ENCODE assay signal across 8 cellular contexts in the genomic region with DNA sequence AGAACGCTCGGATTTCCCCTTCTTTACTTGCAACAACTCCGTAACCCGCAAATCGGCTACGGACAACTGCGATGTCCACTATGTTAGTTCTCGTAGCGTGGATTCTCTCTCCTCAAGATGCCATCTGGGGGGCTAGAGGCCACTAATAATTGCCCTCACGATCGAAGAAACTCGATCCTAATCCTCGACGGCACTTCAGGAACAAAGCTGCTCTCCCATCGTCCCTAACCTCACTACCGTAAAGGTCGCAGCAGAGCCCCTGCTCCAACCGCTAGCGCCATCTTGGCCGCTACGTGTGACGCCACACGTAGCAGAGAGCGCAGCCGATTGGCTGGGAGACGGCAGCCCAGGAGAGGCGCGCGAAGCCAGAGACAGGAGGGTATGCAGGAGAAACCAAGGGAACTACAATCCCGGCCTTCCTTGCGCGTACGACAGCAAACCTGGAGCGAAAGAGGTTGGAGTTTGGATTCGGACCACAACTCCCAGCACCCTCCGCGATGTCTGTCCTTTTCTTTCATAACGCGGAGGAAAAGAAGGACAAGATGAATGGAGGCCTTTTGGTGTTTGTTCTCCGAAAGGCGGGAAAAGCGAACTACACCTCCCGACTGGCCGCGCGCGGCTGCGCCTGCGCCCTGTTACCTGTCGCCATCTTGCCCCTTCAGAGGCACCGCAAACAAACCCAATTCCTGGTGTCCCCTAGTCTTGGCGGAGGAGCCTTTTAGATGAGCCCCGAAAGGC. TPM values are rescaled to one million over a fixed set of nuclear protein-coding genes. Genes with fewer than 3 reads are reported as not detected.
DNase-seq lines count a peak whose midpoint lies in the region; ATAC-seq and TF ChIP-seq lines count a peak whose summit lies in the region.

Gene EMSY, plus strand, starts transcription at position 635 of the 738 bp plus-strand sequence. CDS start 1,921 bp downstream, outside the sequence.

- peak within 1 kb of the TSS; percentile 81 for H3K4me3 ChIP-seq in PC-3 (ENCODE audit: low read length)
- peak within 1 kb of the TSS; percentile 99 for H3K4me3 ChIP-seq in epithelial cell of esophagus (ENCODE audit: low read length)
- peak within 1 kb of the TSS; percentile 99 for H3K4me3 ChIP-seq in mononuclear cell (ENCODE audit: low read length)

- peak within 1 kb of the TSS; percentile 88 for H3K4me2 ChIP-seq in PC-3 (ENCODE audit: low read length)

- peak within 1 kb of the TSS; percentile 66 for H3K27ac ChIP-seq in PC-3 (ENCODE audit: low read length)

- TF ChIP-seq EP300 in Ishikawa (IDR thresholded peaks at IDR 0.05; ENCODE audit: borderline replicate concordance), result no peak; the same call in 1 of the 2 replicates

- H3K27me3 ChIP-seq in PC-3 (ENCODE audit: low read length), result no peaks in the 10 kb centered on the region
- H3K27me3 ChIP-seq in mononuclear cell (ENCODE audit: insufficient read depth, low read length), result no peaks in the 10 kb centered on the region

- peaks cover 20% of the 10 kb centered on the region; the same call in 1 of the 2 replicates for H3K36me3 ChIP-seq in PC-3 (ENCODE audit: low read depth, low read length)

- DNase-seq in DMS114 treated with DMSO at 0.1 percent for 48 hours (lab: John Stamatoyannopoulos, UW; ENCODE audit: unreplicated experiment) (peak; percentile 97), PC-3 (peak; percentile 99), activated T-cell treated with anti-CD3 and anti-CD28 coated beads for 48 hours (ENCODE audit: low read depth) (peak; percentile 87), epithelial cell of esophagus (ENCODE audit: low read depth) (peak; percentile 100)
- peak; percentile 71 to 80 for DNase-seq in stimulated activated CD8-positive, alpha-beta memory T cell treated with anti-CD3 and anti-CD28 coated beads, Interleukin-4, amount 100 ng/mL, for 1 hour (ENCODE audit: low read depth in 2 of 2, low spot score in 1 of 2)

- H2AFZ ChIP-seq in PC-3 (ENCODE audit: low read length), result peak within 1 kb of the TSS; percentile 90

- BruUV-seq in PC-3 (replicated peaks; lab: Mats Ljungman, UMichigan), result no TSS peak

- CTCF ChIA-PET in PC-3 (lab: Charles Lee), result no interaction called here

- H3K79me2 ChIP-seq in PC-3 (ENCODE audit: low read length), result peaks cover 68% of the 10 kb centered on the region

- H3K4me1 ChIP-seq in PC-3 (ENCODE audit: insufficient read depth, low read length) (peaks cover 13% of the 10 kb centered on the region), mononuclear cell (ENCODE audit: insufficient read depth, low read length) (peaks cover 21% of the 10 kb centered on the region)

- H3F3A ChIP-seq in PC-3 (ENCODE audit: low read length, unreplicated experiment), result no peaks in the 10 kb centered on the region

- H4K20me1 ChIP-seq in PC-3 (ENCODE audit: low read length), result no peaks in the 10 kb centered on the region; the same call in 1 of the 2 replicates

- TF ChIP-seq CTCF in PC-3 (conservative IDR thresholded peaks at IDR 0.05; ENCODE audit: low read depth, low read length) (no peak), epithelial cell of esophagus (IDR thresholded peaks at IDR 0.05; ENCODE audit: insufficient read depth, low read depth, low read length, missing control alignments) (no peak)

- no peak for TF ChIP-seq RAD21 in Ishikawa (IDR thresholded peaks at IDR 0.05; ENCODE audit: low read depth)

- H3K9ac ChIP-seq in PC-3 (ENCODE audit: low read length), result peak within 1 kb of the TSS; percentile 94

- H3K9me2 ChIP-seq in PC-3 (replicated peaks; ENCODE audit: low read length), result no peaks in the 10 kb centered on the region

- H3K9me3 ChIP-seq in PC-3 (ENCODE audit: low read length) (no peaks in the 10 kb centered on the region), mononuclear cell (ENCODE audit: low read depth, low read length) (no peaks in the 10 kb centered on the region)

- intact Hi-C loops in PC-3 (cut with micrococcal nuclease), result loop anchor here (1.0 to 10.0 kb wide), 2 partner anchors 63 to 630 kb away; partner anchors contain the start of genes GVQW3, THAP12 and UVRAG

- peak; percentile 93 for ATAC-seq in GM21576 (IDR thresholded peaks at IDR 0.05; ENCODE audit: unreplicated experiment)
- ATAC-seq in PC-3, result peak; percentile 94

- POLR2A ChIA-PET in PC-3 (lab: Charles Lee; ENCODE audit: unreplicated experiment), result no interaction called here

TF ChIP-seq in Ishikawa, 13 proteins besides CTCF, POLR2A, EP300 and RAD21:
- TF ChIP-seq CEBPB (IDR thresholded peaks at IDR 0.05) (peak; percentile 20; the same call in 1 of the 2 replicates), NFIC (IDR thresholded peaks at IDR 0.05) (no peak), EGR1 (IDR thresholded peaks at IDR 0.05) (peak; percentile 18; the same call in 1 of the 2 replicates), MAX (IDR thresholded peaks at IDR 0.05) (peak; percentile 60), ZBTB7A (IDR thresholded peaks at IDR 0.05; ENCODE audit: low read depth) (no peak), TAF1 (IDR thresholded peaks at IDR 0.05; ENCODE audit: low read depth) (peak; percentile 99), FOXM1 (IDR thresholded peaks at IDR 0.05; ENCODE audit: borderline replicate concordance, low read depth) (peak; percentile 35; the same call in 1 of the 2 replicates), CREB1 (IDR thresholded peaks at IDR 0.05; ENCODE audit: low read depth) (peak; percentile 83), TEAD4 (IDR thresholded peaks at IDR 0.05) (no peak), YY1 (IDR thresholded peaks at IDR 0.05; ENCODE audit: low read depth) (peak; percentile 94), TCF12 (IDR thresholded peaks at IDR 0.05; ENCODE audit: low read depth) (peak; percentile 44; the same call in 1 of the 2 replicates)
- TF ChIP-seq, protein P1, sequence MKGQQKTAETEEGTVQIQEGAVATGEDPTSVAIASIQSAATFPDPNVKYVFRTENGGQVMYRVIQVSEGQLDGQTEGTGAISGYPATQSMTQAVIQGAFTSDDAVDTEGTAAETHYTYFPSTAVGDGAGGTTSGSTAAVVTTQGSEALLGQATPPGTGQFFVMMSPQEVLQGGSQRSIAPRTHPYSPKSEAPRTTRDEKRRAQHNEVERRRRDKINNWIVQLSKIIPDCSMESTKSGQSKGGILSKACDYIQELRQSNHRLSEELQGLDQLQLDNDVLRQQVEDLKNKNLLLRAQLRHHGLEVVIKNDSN (IDR thresholded peaks at IDR 0.05), result no peak
- TF ChIP-seq, protein P2, sequence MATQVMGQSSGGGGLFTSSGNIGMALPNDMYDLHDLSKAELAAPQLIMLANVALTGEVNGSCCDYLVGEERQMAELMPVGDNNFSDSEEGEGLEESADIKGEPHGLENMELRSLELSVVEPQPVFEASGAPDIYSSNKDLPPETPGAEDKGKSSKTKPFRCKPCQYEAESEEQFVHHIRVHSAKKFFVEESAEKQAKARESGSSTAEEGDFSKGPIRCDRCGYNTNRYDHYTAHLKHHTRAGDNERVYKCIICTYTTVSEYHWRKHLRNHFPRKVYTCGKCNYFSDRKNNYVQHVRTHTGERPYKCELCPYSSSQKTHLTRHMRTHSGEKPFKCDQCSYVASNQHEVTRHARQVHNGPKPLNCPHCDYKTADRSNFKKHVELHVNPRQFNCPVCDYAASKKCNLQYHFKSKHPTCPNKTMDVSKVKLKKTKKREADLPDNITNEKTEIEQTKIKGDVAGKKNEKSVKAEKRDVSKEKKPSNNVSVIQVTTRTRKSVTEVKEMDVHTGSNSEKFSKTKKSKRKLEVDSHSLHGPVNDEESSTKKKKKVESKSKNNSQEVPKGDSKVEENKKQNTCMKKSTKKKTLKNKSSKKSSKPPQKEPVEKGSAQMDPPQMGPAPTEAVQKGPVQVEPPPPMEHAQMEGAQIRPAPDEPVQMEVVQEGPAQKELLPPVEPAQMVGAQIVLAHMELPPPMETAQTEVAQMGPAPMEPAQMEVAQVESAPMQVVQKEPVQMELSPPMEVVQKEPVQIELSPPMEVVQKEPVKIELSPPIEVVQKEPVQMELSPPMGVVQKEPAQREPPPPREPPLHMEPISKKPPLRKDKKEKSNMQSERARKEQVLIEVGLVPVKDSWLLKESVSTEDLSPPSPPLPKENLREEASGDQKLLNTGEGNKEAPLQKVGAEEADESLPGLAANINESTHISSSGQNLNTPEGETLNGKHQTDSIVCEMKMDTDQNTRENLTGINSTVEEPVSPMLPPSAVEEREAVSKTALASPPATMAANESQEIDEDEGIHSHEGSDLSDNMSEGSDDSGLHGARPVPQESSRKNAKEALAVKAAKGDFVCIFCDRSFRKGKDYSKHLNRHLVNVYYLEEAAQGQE (IDR thresholded peaks at IDR 0.05; ENCODE audit: low read depth), result no peak
TF ChIP-seq in Ishikawa: peak in this region for 8.

RNA-seq across cellular contexts. Expression of gene EMSY, which starts in this region (rescaled TPM):
- total RNA-seq in PC-3 (2014; rRNA removed) (33.0 and 51.1 TPM in 2 replicates), mononuclear cell (25.6 TPM)

Comparison
In these comparisons a context has a peak if more than half of its experiments do, and no peak if none do; other contexts are left out.
1. Peak in every context shown above with its lines: DNase-seq, ATAC-seq, H3K4me3 ChIP-seq and H3K27ac ChIP-seq.